In genomic region chr4:111991163-111991562, GRCh38 we compare ENCODE assay signal across 9 cellular contexts.
DNase-seq lines count a peak whose midpoint lies in the region; ATAC-seq, FAIRE-seq and TF ChIP-seq lines count a peak whose summit lies in the region.
"Had no signal": no experiment of that assay in that cellular context is flagged by ENCODE, and none has a peak within 500 bp of the region (broad histone marks: within the 10 kb centered on the region; RNA-seq: fewer than 3 reads in every experiment).

No MANE protein-coding gene starts in this region.

- H3K27ac ChIP-seq in dorsolateral prefrontal cortex: no peak overlapping the region

- H3K4me1 Mint-ChIP-seq in dendritic cell treated with granulocyte-macrophage colony-stimulating factor and Interleukin-4, amounts not matched to agents 40 ng/mL and 50 ng/mL, for 4 days (ENCODE audit: low read depth): peaks cover 18% of the 10 kb centered on the region

- no peak overlapping the region for H3K4me3 ChIP-seq in dorsolateral prefrontal cortex

- peaks cover 24% of the 10 kb centered on the region for H3K27me3 Mint-ChIP-seq in dendritic cell treated with granulocyte-macrophage colony-stimulating factor and Interleukin-4, amounts not matched to agents 40 ng/mL and 50 ng/mL, for 4 days

- H3K4me3 Mint-ChIP-seq in dendritic cell treated with granulocyte-macrophage colony-stimulating factor and Interleukin-4, amounts not matched to agents 40 ng/mL and 50 ng/mL, for 4 days: no peak overlapping the region

- TF ChIP-seq CTCF in dorsolateral prefrontal cortex (IDR thresholded peaks at IDR 0.05 in 54 of 56, conservative IDR thresholded peaks at IDR 0.05 in 2 of 56; ENCODE audit: low read depth in 1 of 56, partially characterized antibody in 56 of 56): no peak

- no peaks in the 10 kb centered on the region for H3K36me3 Mint-ChIP-seq in dendritic cell treated with granulocyte-macrophage colony-stimulating factor and Interleukin-4, amounts not matched to agents 40 ng/mL and 50 ng/mL, for 4 days (ENCODE audit: low read depth)

- no peaks in the 10 kb centered on the region for H3K9me3 Mint-ChIP-seq in dendritic cell treated with granulocyte-macrophage colony-stimulating factor and Interleukin-4, amounts not matched to agents 40 ng/mL and 50 ng/mL, for 4 days

- no peak for TF ChIP-seq POLR2A in H54 (IDR thresholded peaks at IDR 0.05; ENCODE audit: low read depth, low read length)

- H3K27me3 ChIP-seq in dorsolateral prefrontal cortex: peaks cover 0 to 42% (median 5%) of the 10 kb centered on the region in 45 donors

- peak overlapping the region; percentile 80 for H3K27ac Mint-ChIP-seq in dendritic cell treated with granulocyte-macrophage colony-stimulating factor and Interleukin-4, amounts not matched to agents 40 ng/mL and 50 ng/mL, for 4 days

- intact Hi-C loops in dendritic cell treated with granulocyte-macrophage colony-stimulating factor and Interleukin-4, amounts not matched to agents 40 ng/mL and 50 ng/mL, for 4 days (cut with micrococcal nuclease): no loop called here
- intact Hi-C loops in dorsolateral prefrontal cortex (cut with DNase I): no loop called here

- FAIRE-seq in GM18507 (lab: Jason Lieb, UNC) (peak; percentile 87), H54 (lab: Jason Lieb, UNC) (no peak), HTR-8/SVneo (lab: Jason Lieb, UNC) (no peak)

- ATAC-seq in GM21528 (IDR thresholded peaks at IDR 0.05; ENCODE audit: low FRiP score, unreplicated experiment) (peak; percentile 97), HG03342 (IDR thresholded peaks at IDR 0.05; ENCODE audit: unreplicated experiment) (peak; percentile 93)

- peak; percentile 8 for DNase-seq in GM18507 (ENCODE audit: extremely low spot score, insufficient read length, low read depth)
- DNase-seq in H54 (ENCODE audit: insufficient read length, low spot score): no peak
- no peak for DNase-seq in dorsolateral prefrontal cortex
- DNase-seq in HTR-8/SVneo (ENCODE audit: insufficient read length, low spot score): no peak
- DNase-seq in hepatic stellate cell (ENCODE audit: low spot score): no peak
- DNase-seq: Kasumi-1 had no signal
